ENCODE assay signal across 25 cellular contexts in genomic region chr3:27848826-27849225, GRCh38.
DNase-seq lines count a peak whose midpoint lies in the region; ATAC-seq, FAIRE-seq and TF ChIP-seq lines count a peak whose summit lies in the region.
"Had no signal": no experiment of that assay in that cellular context is flagged by ENCODE, and none has a peak within 500 bp of the region (broad histone marks: within the 10 kb centered on the region; RNA-seq: fewer than 3 reads in every experiment).

No MANE protein-coding gene starts in this region.

- intact Hi-C loops in GM12878 (cut with micrococcal nuclease; ENCODE audit: unreplicated experiment) = no loop called here

- no peak overlapping the region for H3K27ac ChIP-seq in CD8-positive, alpha-beta memory T cell (ENCODE audit: low read depth, low read length)
- H3K27ac ChIP-seq in GM12878 (ENCODE audit: control insufficient read depth, insufficient read depth) (no peak overlapping the region), GM23338 (ENCODE audit: low read depth) (no peak overlapping the region)
- H3K27ac ChIP-seq: 22Rv1; A549; BLaER1 treated with 17β-estradiol and CSF1 and Interleukin-3, amounts not matched to agents 10 nM and 100 nM; C4-2B had no signal

- peaks cover 0 to 13% (median 8%) of the 10 kb centered on the region in 5 donors for H3K9me3 Mint-ChIP-seq in CD8-positive, alpha-beta memory T cell
- H3K9me3 Mint-ChIP-seq in effector memory CD8-positive, alpha-beta T cell = peaks cover 0 to 2% of the 10 kb centered on the region in 2 donors
- peaks cover 4% of the 10 kb centered on the region for H3K9me3 Mint-ChIP-seq in stimulated activated effector memory CD8-positive, alpha-beta T cell treated with anti-CD3 and anti-CD28 coated beads, Interleukin-12 subunit alpha, Interleukin-12 subunit beta, amount 100 ng/mL, for 72 hours
- no peaks in the 10 kb centered on the region; the same call in none of the 3 replicates for H3K9me3 Mint-ChIP-seq in GM23338

- TF ChIP-seq RAD21 in GM12878 (IDR thresholded peaks at IDR 0.05; ENCODE audit: insufficient read depth, low read depth, low read length) = no peak

- H3K4me1 ChIP-seq in CD8-positive, alpha-beta memory T cell (ENCODE audit: insufficient read depth, low read length) = no peaks in the 10 kb centered on the region
- H3K4me1 ChIP-seq in GM12878 (ENCODE audit: control insufficient read depth, insufficient read depth, low read length) (no peaks in the 10 kb centered on the region), GM23338 (ENCODE audit: insufficient read depth) (no peaks in the 10 kb centered on the region)
- H3K4me1 ChIP-seq: A549; BLaER1 treated with 17β-estradiol and CSF1 and Interleukin-3, amounts not matched to agents 10 nM and 100 nM had no signal

- in situ Hi-C loops in GM12878 (cut with MboI) = no loop called here

- TF ChIP-seq POLR2A in GM12878 (IDR thresholded peaks at IDR 0.05; ENCODE audit: low read depth, low read length) = no peak

- SMC1A ChIA-PET in GM12878 (lab: Charles Lee; ENCODE audit: uncharacterized antibody, unreplicated experiment) = interaction anchor here (1.2 to 1.5 kb wide), 3 partner anchors 13 to 26 kb away, joined by 3 to 8 read pairs (median 4); no protein-coding TSS in a partner anchor

- H4K20me1 ChIP-seq in GM12878 (ENCODE audit: control insufficient read depth, insufficient read depth) = no peaks in the 10 kb centered on the region
- no peaks in the 10 kb centered on the region for H4K20me1 ChIP-seq in GM23338 (replicated peaks; ENCODE audit: insufficient read depth)
- H4K20me1 ChIP-seq: BLaER1 treated with 17β-estradiol and CSF1 and Interleukin-3, amounts not matched to agents 10 nM and 100 nM had no signal

- FAIRE-seq in GM12878 (lab: Jason Lieb, UNC) = no peak
- FAIRE-seq: A549, GM12891, GM19239 had no signal

- peak overlapping the region in 4 of 7 donors; percentile 7 to 47 (median 20) for H3K4me3 Mint-ChIP-seq in CD8-positive, alpha-beta memory T cell
- peak overlapping the region; percentile 1 to 2 for H3K4me3 Mint-ChIP-seq in effector memory CD8-positive, alpha-beta T cell
- no peak overlapping the region for H3K4me3 Mint-ChIP-seq in stimulated activated effector memory CD8-positive, alpha-beta T cell treated with anti-CD3 and anti-CD28 coated beads, Interleukin-12 subunit alpha, Interleukin-12 subunit beta, amount 100 ng/mL, for 72 hours
- no peak overlapping the region for H3K4me3 Mint-ChIP-seq in GM23338
- H3K4me3 Mint-ChIP-seq: B cell; CD4-positive, alpha-beta T cell had no signal

- peaks cover under 1% of the 10 kb centered on the region for H3K9me3 ChIP-seq in CD8-positive, alpha-beta memory T cell (ENCODE audit: low read length)
- H3K9me3 ChIP-seq in GM12878 (replicated peaks; ENCODE audit: control insufficient read depth, insufficient read depth, low read length) = no peaks in the 10 kb centered on the region; the same call in 2 of the 3 replicates
- H3K9me3 ChIP-seq: A549 had no signal

- BruUV-seq in GM12878 (replicated peaks; lab: Mats Ljungman, UMichigan) = no TSS peak

- 0% methylated on average over 1 of the region's 1 CpG for WGBS in GM12878 (ENCODE audit: insufficient coverage, insufficient replicate concordance, low lambda C conversion rate, missing lambda C conversion rate)

- H3K9me2 ChIP-seq in GM23338 (ENCODE audit: insufficient read depth) = no peaks in the 10 kb centered on the region

- H3K4me3 ChIP-seq in CD8-positive, alpha-beta memory T cell (ENCODE audit: low read length) = no peak overlapping the region
- H3K4me3 ChIP-seq in GM12878 (no peak overlapping the region), GM23338 (no peak overlapping the region)
- H3K4me3 ChIP-seq: A549; BLaER1 treated with 17β-estradiol and CSF1 and Interleukin-3, amounts not matched to agents 10 nM and 100 nM had no signal

- CTCF ChIA-PET in CD8-positive, alpha-beta memory T cell (lab: Charles Lee) = interaction anchor here (1.5 kb wide), 1 partner anchor 9 kb away, joined by 3 read pairs; no protein-coding TSS in a partner anchor
- CTCF ChIA-PET in GM12878 (lab: Yijun Ruan, JAX) = interaction anchor here (1.1 to 1.2 kb wide), 2 partner anchors 36 to 92 kb away, joined by 3 read pairs; no protein-coding TSS in a partner anchor

- H3K27me3 Mint-ChIP-seq in CD8-positive, alpha-beta memory T cell = peaks cover 0 to under 1% of the 10 kb centered on the region in 2 donors
- no peaks in the 10 kb centered on the region for H3K27me3 Mint-ChIP-seq in effector memory CD8-positive, alpha-beta T cell
- no peaks in the 10 kb centered on the region for H3K27me3 Mint-ChIP-seq in GM23338 (ENCODE audit: insufficient read depth, low read depth, poor library complexity)
- H3K27me3 Mint-ChIP-seq: B cell; CD4-positive, alpha-beta T cell had no signal

- H3K27me3 ChIP-seq in CD8-positive, alpha-beta memory T cell (ENCODE audit: insufficient read depth, low read length, poor library complexity, severe bottlenecking) = no peaks in the 10 kb centered on the region
- H3K27me3 ChIP-seq in GM12878 (replicated peaks in 1 of 2; ENCODE audit: control insufficient read depth in 2 of 2, insufficient read depth in 2 of 2, low read length in 1 of 2) (no peaks in the 10 kb centered on the region), GM23338 (ENCODE audit: insufficient read depth) (no peaks in the 10 kb centered on the region)
- H3K27me3 ChIP-seq: BLaER1 treated with 17β-estradiol and CSF1 and Interleukin-3, amounts not matched to agents 10 nM and 100 nM had no signal

- H3F3A ChIP-seq in GM23338 (replicated peaks; ENCODE audit: low read depth) = no peaks in the 10 kb centered on the region

- H3K79me2 ChIP-seq in GM12878 (ENCODE audit: control insufficient read depth, insufficient read depth, low read length) (no peaks in the 10 kb centered on the region), GM23338 (replicated peaks; ENCODE audit: insufficient read depth) (no peaks in the 10 kb centered on the region)

- H3K36me3 ChIP-seq in CD8-positive, alpha-beta memory T cell (ENCODE audit: insufficient read depth, low read length) = no peaks in the 10 kb centered on the region
- no peaks in the 10 kb centered on the region for H3K36me3 ChIP-seq in GM12878 (ENCODE audit: control insufficient read depth in 2 of 2, insufficient read depth in 2 of 2, low read length in 1 of 2)
- 0 out of 2 replicates have a peak, but pooled peaks cover 5% of the 10 kb centered on the region for H3K36me3 ChIP-seq in GM23338 (ENCODE audit: insufficient read depth)
- H3K36me3 ChIP-seq: BLaER1 treated with 17β-estradiol and CSF1 and Interleukin-3, amounts not matched to agents 10 nM and 100 nM had no signal

- TF ChIP-seq CTCF in GM12878 (IDR thresholded peaks at IDR 0.05 in 2 of 3, conservative IDR thresholded peaks at IDR 0.05 in 1 of 3; ENCODE audit: control insufficient read depth in 2 of 3, extremely low read depth in 1 of 3, insufficient read depth in 1 of 3, low read depth in 3 of 3, low read length in 3 of 3) (no peak), GM23338 (conservative IDR thresholded peaks at IDR 0.05; ENCODE audit: low read depth in 2 of 2) (no peak)

- no peak for DNase-seq in CD8-positive, alpha-beta memory T cell
- DNase-seq in GM12878 (ENCODE audit: low read depth, low spot score) (no peak), GM23338 (ENCODE audit: low spot score) (no peak), SW 1271 (lab: John Stamatoyannopoulos, UW) (no peak), hippocampal formation (lab: John Stamatoyannopoulos, UW) (no peak)
- no peak for DNase-seq in effector memory CD8-positive, alpha-beta T cell
- DNase-seq in stimulated activated effector memory CD8-positive, alpha-beta T cell treated with anti-CD3 and anti-CD28 coated beads, Interleukin-12 subunit alpha, Interleukin-12 subunit beta, amount 100 ng/mL, for 72 hours (ENCODE audit: low spot score in 2 of 2) = no peak
- DNase-seq: AML-193; CD4-positive, alpha-beta T cell; CD8-positive, alpha-beta T cell; COR-L47; DMS 273 treated with DMSO at 0.1 percent for 48 hours; DMS153; DMS53; DMS79; DND-41; EL; GDM1 had no signal

- peaks cover 0 to 14% (median 4%) of the 10 kb centered on the region in 3 donors for H3K36me3 Mint-ChIP-seq in CD8-positive, alpha-beta memory T cell
- H3K36me3 Mint-ChIP-seq in effector memory CD8-positive, alpha-beta T cell (ENCODE audit: insufficient read depth) = peaks cover 3% of the 10 kb centered on the region
- no peaks in the 10 kb centered on the region for H3K36me3 Mint-ChIP-seq in stimulated activated effector memory CD8-positive, alpha-beta T cell treated with anti-CD3 and anti-CD28 coated beads, Interleukin-12 subunit alpha, Interleukin-12 subunit beta, amount 100 ng/mL, for 72 hours
- peaks cover 23% of the 10 kb centered on the region for H3K36me3 Mint-ChIP-seq in GM23338 (ENCODE audit: low read depth)

- no peak for ATAC-seq in GM12878
- ATAC-seq in effector memory CD8-positive, alpha-beta T cell (replicated peaks) = peak; percentile 52
- ATAC-seq in stimulated activated effector memory CD8-positive, alpha-beta T cell treated with anti-CD3 and anti-CD28 coated beads, Interleukin-12 subunit alpha, Interleukin-12 subunit beta, amount 100 ng/mL, for 72 hours = peak; percentile 50
- ATAC-seq in GM23338 = no peak
- ATAC-seq: A549; CD8-positive, alpha-beta T cell had no signal

- no peak overlapping the region for H3K9ac ChIP-seq in GM12878 (ENCODE audit: control insufficient read depth, insufficient read depth, low read length)
- H3K9ac ChIP-seq: BLaER1 treated with 17β-estradiol and CSF1 and Interleukin-3, amounts not matched to agents 10 nM and 100 nM had no signal

- no peak; a peak in 1 of 4 replicates for TF ChIP-seq EP300 in GM12878 (IDR thresholded peaks at IDR 0.05; ENCODE audit: borderline replicate concordance in 1 of 2, control insufficient read depth in 1 of 2, low read depth in 2 of 2, low read length in 2 of 2)

- POLR2A ChIA-PET in CD8-positive, alpha-beta memory T cell (lab: Charles Lee) = no interaction called here
- POLR2A ChIA-PET in GM12878 (lab: Charles Lee) = no interaction called here

- no peak overlapping the region for H3K4me2 ChIP-seq in GM12878 (ENCODE audit: control insufficient read depth, insufficient read depth)
- H3K4me2 ChIP-seq in GM23338 = no peak overlapping the region
- H3K4me2 ChIP-seq: A549; BLaER1 treated with 17β-estradiol and CSF1 and Interleukin-3, amounts not matched to agents 10 nM and 100 nM had no signal

- H3K27ac Mint-ChIP-seq in CD8-positive, alpha-beta memory T cell = peak overlapping the region in 3 of 8 donors; percentile 10 to 44 (median 43)
- no peak overlapping the region for H3K27ac Mint-ChIP-seq in effector memory CD8-positive, alpha-beta T cell
- H3K27ac Mint-ChIP-seq in stimulated activated effector memory CD8-positive, alpha-beta T cell treated with anti-CD3 and anti-CD28 coated beads, Interleukin-12 subunit alpha, Interleukin-12 subunit beta, amount 100 ng/mL, for 72 hours = peak overlapping the region; percentile 65
- H3K27ac Mint-ChIP-seq in GM23338 = no peak overlapping the region
- H3K27ac Mint-ChIP-seq: B cell; CD4-positive, alpha-beta T cell; CD8-positive, alpha-beta T cell had no signal

- RAD21 ChIA-PET in GM12878 (lab: Charles Lee; ENCODE audit: unreplicated experiment) = interaction anchor here (1.0 kb wide), 1 partner anchor 10 kb away, joined by 3 read pairs; no protein-coding TSS in a partner anchor

- H2AFZ ChIP-seq in GM12878 (ENCODE audit: control insufficient read depth, low read depth, low read length) (no peak overlapping the region), GM23338 (no peak overlapping the region)

- H3K4me1 Mint-ChIP-seq in CD8-positive, alpha-beta memory T cell = peaks cover 18 to 30% (median 24%) of the 10 kb centered on the region in 3 donors
- H3K4me1 Mint-ChIP-seq in effector memory CD8-positive, alpha-beta T cell (ENCODE audit: low read depth in 2 of 2) = peaks cover 12 to 14% of the 10 kb centered on the region in 2 donors
- peaks cover 29% of the 10 kb centered on the region for H3K4me1 Mint-ChIP-seq in stimulated activated effector memory CD8-positive, alpha-beta T cell treated with anti-CD3 and anti-CD28 coated beads, Interleukin-12 subunit alpha, Interleukin-12 subunit beta, amount 100 ng/mL, for 72 hours
- H3K4me1 Mint-ChIP-seq in GM23338 = no peaks in the 10 kb centered on the region
- H3K4me1 Mint-ChIP-seq: B cell had no signal

Comparison
In these comparisons a context has a peak if more than half of its experiments do, and no peak if none do; other contexts are left out.
1. H3K4me3 Mint-ChIP-seq: peak in CD8-positive, alpha-beta memory T cell (4 of 7) and effector memory CD8-positive, alpha-beta T cell (2 of 2); none in stimulated activated effector memory CD8-positive, alpha-beta T cell treated with anti-CD3 and anti-CD28 coated beads, Interleukin-12 subunit alpha, Interleukin-12 subunit beta, amount 100 ng/mL, for 72 hours (single experiment) and GM23338 (single experiment).
2. ATAC-seq: peak in effector memory CD8-positive, alpha-beta T cell (single experiment) and stimulated activated effector memory CD8-positive, alpha-beta T cell treated with anti-CD3 and anti-CD28 coated beads, Interleukin-12 subunit alpha, Interleukin-12 subunit beta, amount 100 ng/mL, for 72 hours (single experiment); none in GM12878 (single experiment) and GM23338 (single experiment).